30 cellular contexts compared by ENCODE assay signal in genomic region chr6:46688117-46688965, GRCh38. TPM values are rescaled to one million over a fixed set of nuclear protein-coding genes. Genes with fewer than 3 reads are reported as not detected.
A peak's percentile ranks its signal among the peaks of the same experiment; 100 is the strongest.
DNase-seq lines count a peak whose midpoint lies in the region; ATAC-seq and TF ChIP-seq lines count a peak whose summit lies in the region.
"Had no signal": no experiment of that assay in that cellular context is flagged by ENCODE, and none has a peak within 500 bp of the region (broad histone marks: within the 10 kb centered on the region; RNA-seq: fewer than 3 reads in every experiment).

No MANE protein-coding gene starts in this region.

- H3K27me3 Mint-ChIP-seq in H9 (ENCODE audit: low read depth) = peaks cover 2% of the 10 kb centered on the region; the same call in 1 of the 2 replicates

- no peaks in the 10 kb centered on the region for H3K36me3 ChIP-seq in upper lobe of left lung
- H3K36me3 ChIP-seq: BE2C, HAP-1 had no signal

- H3K56ac ChIP-seq in H9 (ENCODE audit: insufficient read length, low read depth, low read length) = no peak overlapping the region

- intact Hi-C loops in Right ventricle myocardium inferior (cut with DNase I) = no loop called here
- intact Hi-C loops in cardiac septum (cut with DNase I) = no loop called here

- no peak for TF ChIP-seq CTCF in H9 (conservative IDR thresholded peaks at IDR 0.05)
- no peak for TF ChIP-seq CTCF in upper lobe of left lung (IDR thresholded peaks at IDR 0.05)

- ATAC-seq in Right ventricle myocardium inferior (no peak), upper lobe of left lung (ENCODE audit: low FRiP score in 2 of 2) (peak; percentile 21 to 43), GM19397 (IDR thresholded peaks at IDR 0.05; ENCODE audit: unreplicated experiment) (no peak)
- no peak for ATAC-seq in stimulated activated effector memory CD8-positive, alpha-beta T cell treated with anti-CD3 and anti-CD28 coated beads, Interleukin-12 subunit alpha, Interleukin-12 subunit beta, amount 100 ng/mL, for 72 hours
- ATAC-seq: PC-3 had no signal

- no peak overlapping the region for H2BK15ac ChIP-seq in H9 (ENCODE audit: low read depth, low read length)

- no peak overlapping the region for H2BK20ac ChIP-seq in H9 (ENCODE audit: low read depth, low read length, poor library complexity, severe bottlenecking)

- H3K4me1 Mint-ChIP-seq in H9 = no peaks in the 10 kb centered on the region
- no peaks in the 10 kb centered on the region for H3K4me1 Mint-ChIP-seq in stimulated activated effector memory CD8-positive, alpha-beta T cell treated with anti-CD3 and anti-CD28 coated beads, Interleukin-12 subunit alpha, Interleukin-12 subunit beta, amount 100 ng/mL, for 72 hours
- H3K4me1 Mint-ChIP-seq: CD14-positive monocyte had no signal

- no peak overlapping the region for H3K4me3 ChIP-seq in upper lobe of left lung
- H3K4me3 ChIP-seq: HAP-1, K562 had no signal

- no peaks in the 10 kb centered on the region for H3K36me3 Mint-ChIP-seq in H9 (ENCODE audit: insufficient read depth in 1 of 3, low read depth in 3 of 3)
- no peaks in the 10 kb centered on the region for H3K36me3 Mint-ChIP-seq in stimulated activated effector memory CD8-positive, alpha-beta T cell treated with anti-CD3 and anti-CD28 coated beads, Interleukin-12 subunit alpha, Interleukin-12 subunit beta, amount 100 ng/mL, for 72 hours
- H3K36me3 Mint-ChIP-seq: CD14-positive monocyte had no signal

- no peak overlapping the region for H2BK12ac ChIP-seq in H9 (ENCODE audit: insufficient read length, low read depth, low read length)

- H3K9me3 Mint-ChIP-seq in H9 = no peaks in the 10 kb centered on the region
- no peaks in the 10 kb centered on the region for H3K9me3 Mint-ChIP-seq in stimulated activated effector memory CD8-positive, alpha-beta T cell treated with anti-CD3 and anti-CD28 coated beads, Interleukin-12 subunit alpha, Interleukin-12 subunit beta, amount 100 ng/mL, for 72 hours

- H4K5ac ChIP-seq in H9 (ENCODE audit: insufficient read length, low read depth, low read length) = no peak overlapping the region

- TF ChIP-seq POLR2A in upper lobe of left lung (IDR thresholded peaks at IDR 0.05) = no peak

- no peak overlapping the region for H3K9ac ChIP-seq in H9 (ENCODE audit: extremely low read depth, insufficient read length, low read length)

- H2AK5ac ChIP-seq in H9 (ENCODE audit: insufficient read length, low read length) = no peak overlapping the region

- H3K4me3 Mint-ChIP-seq in H9 = no peak overlapping the region
- H3K4me3 Mint-ChIP-seq in stimulated activated effector memory CD8-positive, alpha-beta T cell treated with anti-CD3 and anti-CD28 coated beads, Interleukin-12 subunit alpha, Interleukin-12 subunit beta, amount 100 ng/mL, for 72 hours = no peak overlapping the region
- H3K4me3 Mint-ChIP-seq: CD14-positive monocyte, HFFc6 had no signal

- H3K4me1 ChIP-seq in H9 (ENCODE audit: insufficient read depth, low read length) (no peaks in the 10 kb centered on the region), upper lobe of left lung (no peaks in the 10 kb centered on the region)
- H3K4me1 ChIP-seq: BE2C, HAP-1 had no signal

- H4K91ac ChIP-seq in H9 (ENCODE audit: insufficient read length, low read depth, low read length) = no peak overlapping the region

- H3K23me2 ChIP-seq in H9 (ENCODE audit: insufficient read length, low read depth, low read length, poor library complexity, severe bottlenecking) = no peaks in the 10 kb centered on the region

- no peak overlapping the region for H2BK5ac ChIP-seq in H9 (ENCODE audit: insufficient read length, low read length)

- H4K8ac ChIP-seq in H9 (replicated peaks; ENCODE audit: insufficient read length, low read depth, low read length) = no peak overlapping the region

- no peaks in the 10 kb centered on the region for H3K79me1 ChIP-seq in H9 (ENCODE audit: insufficient read depth, low read depth, low read length, poor library complexity, severe bottlenecking)

- H3K4ac ChIP-seq in H9 (ENCODE audit: low read depth, low read length) = no peak overlapping the region

- H4K20me1 ChIP-seq in H9 (ENCODE audit: control insufficient read depth, insufficient read depth, insufficient read length) = no peaks in the 10 kb centered on the region

- H2BK120ac ChIP-seq in H9 (ENCODE audit: low read depth, low read length, poor library complexity, severe bottlenecking) = no peak overlapping the region

- no peak overlapping the region for H3K27ac Mint-ChIP-seq in H9
- no peak overlapping the region for H3K27ac Mint-ChIP-seq in stimulated activated effector memory CD8-positive, alpha-beta T cell treated with anti-CD3 and anti-CD28 coated beads, Interleukin-12 subunit alpha, Interleukin-12 subunit beta, amount 100 ng/mL, for 72 hours
- H3K27ac Mint-ChIP-seq: CD14-positive monocyte, HFFc6 had no signal

- no peak overlapping the region for H2AFZ ChIP-seq in H9 (ENCODE audit: low read length)

- H3K79me2 ChIP-seq in H9 (ENCODE audit: insufficient read depth, low read length) = no peaks in the 10 kb centered on the region

- no peak for TF ChIP-seq EP300 in upper lobe of left lung (IDR thresholded peaks at IDR 0.05)

- H3T11ph ChIP-seq in H9 (ENCODE audit: low read length) = no peak overlapping the region

- no peaks in the 10 kb centered on the region for H3K27me3 ChIP-seq in H9 (ENCODE audit: insufficient read depth, low read length)
- H3K27me3 ChIP-seq in upper lobe of left lung = no peaks in the 10 kb centered on the region
- H3K27me3 ChIP-seq: BE2C had no signal

- H3K9me3 ChIP-seq in H9 (ENCODE audit: control insufficient read depth, low read depth, low read length) = no peaks in the 10 kb centered on the region
- H3K9me3 ChIP-seq in upper lobe of left lung = no peaks in the 10 kb centered on the region
- H3K9me3 ChIP-seq: BE2C, HAP-1 had no signal

- no peak overlapping the region for H3K18ac ChIP-seq in H9 (ENCODE audit: insufficient read length, low read depth, low read length)

- WGBS in H9 (ENCODE audit: extremely low coverage, insufficient read length, low lambda C conversion rate) = no CpG with 5 or more reads among the region's 85 CpGs
- WGBS in upper lobe of left lung, 2 donors = 98% methylated on average over 56 of the region's 85 CpGs; no CpG with 5 or more reads in 1 of the 2 donors

- DNase-seq in Right ventricle myocardium inferior (ENCODE audit: missing footprints) (peak; percentile 69), cardiac septum (ENCODE audit: low spot score) (no peak), H9 (peak; percentile 36), iPS-NIHi11 (ENCODE audit: low spot score) (peak; percentile 9), upper lobe of left lung (peak in 1 of 2 donors; percentile 82)
- DNase-seq in stimulated activated CD4-positive, alpha-beta T cell treated with anti-CD3 and anti-CD28 coated beads, Interleukin-15, amount 100 ng/mL, for 24 hours = no peak
- DNase-seq in stimulated activated effector memory CD8-positive, alpha-beta T cell treated with anti-CD3 and anti-CD28 coated beads, Interleukin-12 subunit alpha, Interleukin-12 subunit beta, amount 100 ng/mL, for 72 hours (ENCODE audit: low spot score in 2 of 2) = no peak
- DNase-seq: 8988T; ACHN; BE2C; Calu3; DMS153; HFFc6; MV-4-11; NCI-H1105; NCI-H1436 treated with DMSO at 0.1 percent for 48 hours; NCI-H187 treated with DMSO at 0.1 percent for 48 hours; NCI-H446 treated with DMSO at 0.1 percent for 48 hours; NCI-H526; NCI-H82; NK-92 treated with Interleukin-12 subunit alpha and Interleukin-12 subunit beta, amount 100 ng/mL, for 24 hours; PC-3; SHP77 had no signal

- H3K14ac ChIP-seq in H9 (ENCODE audit: insufficient read depth, low read length) = no peak overlapping the region

- H3K4me2 ChIP-seq in H9 (ENCODE audit: insufficient read depth, insufficient read length, low read length) = no peak overlapping the region

- no peak overlapping the region for H3K27ac ChIP-seq in H9 (ENCODE audit: insufficient read length, low read depth, low read length)
- H3K27ac ChIP-seq in upper lobe of left lung = no peak overlapping the region

- no peak overlapping the region for H3K23ac ChIP-seq in H9 (ENCODE audit: insufficient read length, low read depth, low read length)

RNA-seq across cellular contexts. Expression of gene TDRD6, which starts 0.7 kb away (rescaled TPM):
- total RNA-seq in Right ventricle myocardium inferior (0.35 TPM), cardiac septum (0.86 TPM), H9 (2021) (0.02 and 0.15 TPM in 2 replicates), upper lobe of left lung (1 to 10 TPM in 2 of 6 donors, under 1 TPM in 4; 0.15 to 3.1 (median 0.53) TPM)
- total RNA-seq: HFFc6, LHCN-M2 had no signal

RNA-seq across cellular contexts. Expression of gene SLC25A27, which starts 35.6 kb away (rescaled TPM):
- total RNA-seq in Right ventricle myocardium inferior (11.1 TPM), cardiac septum (25.6 TPM), H9 (2021) (3.8 and 5.1 TPM in 2 replicates), upper lobe of left lung (10 to 100 TPM in 5 of 6 donors, 1 to 10 TPM in 1; 7.8 to 61.8 (median 13.7) TPM)
- total RNA-seq: K562 had no signal

RNA-seq across cellular contexts. Expression of gene CYP39A1, which starts 35.7 kb away (rescaled TPM):
- total RNA-seq in Right ventricle myocardium inferior (4.8 TPM), cardiac septum (5.9 TPM), H9 (2021) (0.50 and 0.59 TPM in 2 replicates), upper lobe of left lung (10 to 100 TPM in 1 of 6 donors, 1 to 10 TPM in 5; 2.6 to 10.3 (median 5.0) TPM)
- total RNA-seq: HFFc6, K562, LHCN-M2 had no signal

RNA-seq across cellular contexts. Expression of gene PLA2G7, which starts 46.8 kb away (rescaled TPM):
- total RNA-seq in Right ventricle myocardium inferior (0.14 TPM), cardiac septum (0.46 TPM), H9 (2021) (1.7 and 1.8 TPM in 2 replicates), upper lobe of left lung (1 to 10 TPM; 2.6 to 9.5 (median 5.9) TPM)
- total RNA-seq: HFFc6, K562, LHCN-M2, MCF 10A had no signal

RNA-seq across cellular contexts. Expression of gene ANKRD66, which starts 58.4 kb away (rescaled TPM):
- not detected for total RNA-seq in Right ventricle myocardium inferior
- not detected for total RNA-seq in cardiac septum
- total RNA-seq in H9 (2021) = not detected in 2 replicates
- total RNA-seq in upper lobe of left lung = 10 to 100 TPM in 1 of 6 donors, 1 to 10 TPM in 3, not detected in 2; 2.1 to 15.7 (median 2.7) TPM
- total RNA-seq: Calu3, HFFc6, K562, LHCN-M2, MCF 10A, PC-3, SK-MEL-5 had no signal

Comparison
In these comparisons a context has a peak if more than half of its experiments do, and no peak if none do; other contexts are left out.
1. DNase-seq: peak in Right ventricle myocardium inferior (single experiment), H9 (single experiment) and iPS-NIHi11 (single experiment); none in cardiac septum (single experiment), stimulated activated CD4-positive, alpha-beta T cell treated with anti-CD3 and anti-CD28 coated beads, Interleukin-15, amount 100 ng/mL, for 24 hours (single experiment) and stimulated activated effector memory CD8-positive, alpha-beta T cell treated with anti-CD3 and anti-CD28 coated beads, Interleukin-12 subunit alpha, Interleukin-12 subunit beta, amount 100 ng/mL, for 72 hours (0 of 2).
2. ATAC-seq: peak in upper lobe of left lung (2 of 2); none in Right ventricle myocardium inferior (single experiment), stimulated activated effector memory CD8-positive, alpha-beta T cell treated with anti-CD3 and anti-CD28 coated beads, Interleukin-12 subunit alpha, Interleukin-12 subunit beta, amount 100 ng/mL, for 72 hours (single experiment) and GM19397 (single experiment).